Comparison of ENCODE assay signal across 10 cellular contexts in the genomic region with DNA sequence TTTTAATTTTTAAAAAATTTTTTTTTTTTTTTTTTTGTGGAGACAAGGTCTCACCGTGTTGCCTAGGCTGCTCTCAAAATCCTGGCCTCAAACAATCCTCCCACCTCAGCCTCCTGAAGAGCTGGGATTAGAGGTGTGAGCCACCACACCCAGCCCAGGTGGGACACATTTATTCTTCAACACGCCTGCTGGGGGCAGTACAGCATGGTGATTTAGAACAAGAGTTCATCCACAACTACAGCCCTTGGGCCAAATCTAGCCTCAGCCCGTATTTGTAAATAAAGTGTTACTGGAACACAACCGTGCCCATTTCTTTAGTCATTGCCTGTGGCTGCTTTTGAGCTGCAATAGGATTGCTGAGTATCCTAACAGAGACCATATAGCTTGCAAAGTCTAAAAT.
A peak's percentile ranks its signal among the peaks of the same experiment; 100 is the strongest.
DNase-seq lines count a peak whose midpoint lies in the region; ATAC-seq, FAIRE-seq and TF ChIP-seq lines count a peak whose summit lies in the region.
"Had no signal": no experiment of that assay in that cellular context is flagged by ENCODE, and none has a peak within 500 bp of the region (broad histone marks: within the 10 kb centered on the region; RNA-seq: fewer than 3 reads in every experiment).

No MANE protein-coding gene starts in this region.

- no peaks in the 10 kb centered on the region for H3K9me3 ChIP-seq in heart right ventricle
- no peaks in the 10 kb centered on the region for H3K9me3 ChIP-seq in right cardiac atrium (ENCODE audit: control insufficient read depth, low read length)
- H3K9me3 ChIP-seq in endothelial cell of umbilical vein (replicated peaks; ENCODE audit: control insufficient read depth, insufficient read depth, low read length) = no peaks in the 10 kb centered on the region
- H3K9me3 ChIP-seq in smooth muscle cell (replicated peaks; ENCODE audit: low read depth) = no peaks in the 10 kb centered on the region

- no peak overlapping the region for H3K9ac ChIP-seq in endothelial cell of umbilical vein (replicated peaks; ENCODE audit: extremely low read depth, insufficient read depth, low read length)
- no peak overlapping the region for H3K9ac ChIP-seq in smooth muscle cell (ENCODE audit: low read depth)

- H3K27ac ChIP-seq in heart right ventricle (no peak overlapping the region), right cardiac atrium (ENCODE audit: low read length) (no peak overlapping the region), endothelial cell of umbilical vein (ENCODE audit: insufficient read depth, low read depth, low read length) (no peak overlapping the region), smooth muscle cell (ENCODE audit: low read depth) (no peak overlapping the region)

- H3K4me1 ChIP-seq in heart right ventricle = peaks cover 0 to 3% (median 0%) of the 10 kb centered on the region in 9 donors
- no peaks in the 10 kb centered on the region for H3K4me1 ChIP-seq in right cardiac atrium (ENCODE audit: control insufficient read depth, insufficient read depth, low read length)
- no peaks in the 10 kb centered on the region for H3K4me1 ChIP-seq in endothelial cell of umbilical vein (ENCODE audit: control insufficient read depth, extremely low read depth, insufficient read depth, low read length)
- no peaks in the 10 kb centered on the region for H3K4me1 ChIP-seq in smooth muscle cell (ENCODE audit: low read depth)

- H3K36me3 ChIP-seq in heart right ventricle (peaks cover 0 to 17% (median 0%) of the 10 kb centered on the region in 9 donors), endothelial cell of umbilical vein (ENCODE audit: control insufficient read depth in 2 of 2, extremely low read depth in 1 of 2, insufficient read depth in 2 of 2, low read length in 2 of 2) (no peaks in the 10 kb centered on the region), smooth muscle cell (ENCODE audit: low read depth) (no peaks in the 10 kb centered on the region)

- BruUV-seq in endothelial cell of umbilical vein (replicated peaks; lab: Mats Ljungman, UMichigan) = no TSS peak

- H4K20me1 ChIP-seq in endothelial cell of umbilical vein (replicated peaks; ENCODE audit: control insufficient read depth, extremely low read depth, insufficient read depth, low read length) = no peaks in the 10 kb centered on the region
- peaks cover 5% of the 10 kb centered on the region for H4K20me1 ChIP-seq in smooth muscle cell (ENCODE audit: low read depth)

- no peak overlapping the region for H2AFZ ChIP-seq in endothelial cell of umbilical vein (ENCODE audit: low read depth, low read length)
- no peak overlapping the region for H2AFZ ChIP-seq in smooth muscle cell (ENCODE audit: low read depth)

- WGBS in heart right ventricle, 2 donors = 82 to 89% methylated on average over 4 of the region's 4 CpGs
- WGBS in right cardiac atrium = 76% methylated on average over 4 of the region's 4 CpGs
- WGBS in smooth muscle cell (ENCODE audit: low lambda C conversion rate) = 80% methylated on average over 4 of the region's 4 CpGs

- no peak overlapping the region for H3K4me3 ChIP-seq in heart right ventricle
- no peak overlapping the region for H3K4me3 ChIP-seq in right cardiac atrium (ENCODE audit: low read length)
- H3K4me3 ChIP-seq in endothelial cell of umbilical vein (replicated peaks in 1 of 3; ENCODE audit: insufficient read depth in 1 of 3, low read depth in 1 of 3, low read length in 3 of 3) = no peak overlapping the region
- H3K4me3 ChIP-seq in smooth muscle cell = no peak overlapping the region

- no peaks in the 10 kb centered on the region for H3K79me2 ChIP-seq in endothelial cell of umbilical vein (ENCODE audit: control insufficient read depth, insufficient read depth, low read length)
- H3K79me2 ChIP-seq in smooth muscle cell (ENCODE audit: low read depth) = no peaks in the 10 kb centered on the region

- intact Hi-C loops in heart right ventricle (cut with DNase I) = loop anchor here in 7 of 10 donors (5.0 to 10.0 kb wide), 7 partner anchors 122 to 432 kb away; a partner anchor contains a TSS
- intact Hi-C loops in right cardiac atrium (cut with DNase I) = loop anchor here in 1 of 4 donors (10.0 kb wide), 1 partner anchor 222 kb away; no protein-coding TSS in a partner anchor
- intact Hi-C loops in endothelial cell of umbilical vein (cut with micrococcal nuclease) = loop anchor here (5.0 kb wide), 1 partner anchor 50 kb away; no protein-coding TSS in a partner anchor

- no peak for ATAC-seq in heart right ventricle
- ATAC-seq in right cardiac atrium = no peak
- ATAC-seq in GM18868 (IDR thresholded peaks at IDR 0.05; ENCODE audit: unreplicated experiment) = no peak

- dilution Hi-C loops in endothelial cell of umbilical vein (cut with MboI; ENCODE audit: extremely low pct_ligation_motif_present, low sequenced_read_pairs) = no loop called here

- DNase-seq in heart right ventricle = no peak
- DNase-seq in right cardiac atrium = no peak
- peak; percentile 10 for DNase-seq in NCI-H524 treated with DMSO at 0.1 percent for 48 hours (lab: John Stamatoyannopoulos, UW)
- no peak for DNase-seq in endothelial cell of umbilical vein (ENCODE audit: low read depth, low spot score)
- no peak for DNase-seq in smooth muscle cell (lab: John Stamatoyannopoulos, UW; ENCODE audit: unreplicated experiment)
- DNase-seq in retina = no peak
- no peak for DNase-seq in T-helper 9 cell
- DNase-seq: activated CD8-positive, alpha-beta memory T cell treated with anti-CD3 and anti-CD28 coated beads, Interleukin-2, amount 50 U/mL, for 4 hours; NCI-H1105 treated with DMSO at 0.1 percent for 48 hours had no signal

- H3F3A ChIP-seq in smooth muscle cell (ENCODE audit: low read depth) = no peaks in the 10 kb centered on the region

- peak; percentile 73 for FAIRE-seq in endothelial cell of umbilical vein (lab: Jason Lieb, UNC)

- TF ChIP-seq POLR2A in endothelial cell of umbilical vein (IDR thresholded peaks at IDR 0.05; ENCODE audit: low read depth, low read length) = no peak

- CTCF ChIA-PET in endothelial cell of umbilical vein (lab: Charles Lee) = interaction anchor here (0.7 to 1.6 kb wide), 3 partner anchors 31 to 225 kb away, joined by 3 to 6 read pairs (median 4); no protein-coding TSS in a partner anchor

- no peaks in the 10 kb centered on the region for H3K9me1 ChIP-seq in endothelial cell of umbilical vein (replicated peaks; ENCODE audit: control insufficient read depth, extremely low read depth, insufficient read depth, low read length)

- no peaks in the 10 kb centered on the region for H3K27me3 ChIP-seq in heart right ventricle
- no peaks in the 10 kb centered on the region for H3K27me3 ChIP-seq in right cardiac atrium (ENCODE audit: control insufficient read depth, insufficient read depth)
- H3K27me3 ChIP-seq in endothelial cell of umbilical vein (ENCODE audit: control insufficient read depth in 2 of 2, insufficient read depth in 2 of 2, low read length in 2 of 2) = no peaks in the 10 kb centered on the region
- H3K27me3 ChIP-seq in smooth muscle cell (ENCODE audit: low read depth) = no peaks in the 10 kb centered on the region

- H3K4me2 ChIP-seq in endothelial cell of umbilical vein (ENCODE audit: insufficient read depth, low read length) (no peak overlapping the region), smooth muscle cell (no peak overlapping the region)

- POLR2A ChIA-PET in endothelial cell of umbilical vein (lab: Charles Lee) = interaction anchor here (0.7 kb wide), 1 partner anchor 127 kb away, joined by 3 read pairs; no protein-coding TSS in a partner anchor

- TF ChIP-seq CTCF in heart right ventricle (IDR thresholded peaks at IDR 0.05) (peak in 5 of 9 donors; percentile 6 to 25 (median 22)), endothelial cell of umbilical vein (IDR thresholded peaks at IDR 0.05; ENCODE audit: extremely low read depth in 1 of 2, insufficient read depth in 1 of 2, low read depth in 1 of 2, low read length in 2 of 2) (peak; percentile 20 to 26), smooth muscle cell (IDR thresholded peaks at IDR 0.05; ENCODE audit: borderline replicate concordance, insufficient read depth, poor library complexity, severe bottlenecking) (peak; percentile 28)

TF ChIP-seq in endothelial cell of umbilical vein, 7 proteins besides CTCF, POLR2A, EP300 and RAD21:
- TF ChIP-seq MYC (IDR thresholded peaks at IDR 0.05; ENCODE audit: low read depth, low read length) (no peak), EZH2 (IDR thresholded peaks at IDR 0.05; ENCODE audit: borderline replicate concordance, low read depth, low read length, severe bottlenecking) (no peak)
